In the genomic region with DNA sequence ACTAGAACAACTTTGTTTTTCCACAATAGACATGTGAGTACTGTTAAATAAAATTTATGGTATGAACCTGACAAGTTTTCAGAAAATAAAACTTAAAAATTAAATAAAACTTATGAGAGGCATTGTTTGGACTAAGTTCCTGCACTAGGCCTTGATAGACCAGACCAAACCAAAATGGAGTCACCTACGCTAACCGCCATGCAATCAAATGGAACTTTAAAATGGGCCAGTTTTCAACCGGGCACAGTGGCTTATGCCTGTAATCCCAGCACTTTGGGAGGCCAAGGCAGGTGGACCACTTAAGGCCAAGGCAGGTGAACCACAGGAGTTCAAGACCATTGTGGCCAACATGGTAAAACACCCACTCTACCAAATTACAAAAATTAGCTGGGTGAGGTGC, we compare ENCODE assay signal across 9 cellular contexts. TPM values are rescaled to one million over a fixed set of nuclear protein-coding genes. Genes with fewer than 3 reads are reported as not detected.
"Had no signal": no experiment of that assay in that cellular context is flagged by ENCODE, and none has a peak within 500 bp of the region (broad histone marks: within the 10 kb centered on the region; RNA-seq: fewer than 3 reads in every experiment).

No MANE protein-coding gene starts in this region.

- H3K4me3 ChIP-seq: GM12878 had no signal

- DNase-seq: GDM1, GF-D8 had no signal

- ATAC-seq: GM12878 had no signal

- FAIRE-seq: G401.6, GM12878, GM12891, GM12892, GM18507, GM19239 had no signal

RNA-seq across cellular contexts. Expression of a gene that starts 42.6 kb away (rescaled TPM):
- total RNA-seq: G401 had no signal
